ENCODE assay signal across 8 cellular contexts in the genomic region with DNA sequence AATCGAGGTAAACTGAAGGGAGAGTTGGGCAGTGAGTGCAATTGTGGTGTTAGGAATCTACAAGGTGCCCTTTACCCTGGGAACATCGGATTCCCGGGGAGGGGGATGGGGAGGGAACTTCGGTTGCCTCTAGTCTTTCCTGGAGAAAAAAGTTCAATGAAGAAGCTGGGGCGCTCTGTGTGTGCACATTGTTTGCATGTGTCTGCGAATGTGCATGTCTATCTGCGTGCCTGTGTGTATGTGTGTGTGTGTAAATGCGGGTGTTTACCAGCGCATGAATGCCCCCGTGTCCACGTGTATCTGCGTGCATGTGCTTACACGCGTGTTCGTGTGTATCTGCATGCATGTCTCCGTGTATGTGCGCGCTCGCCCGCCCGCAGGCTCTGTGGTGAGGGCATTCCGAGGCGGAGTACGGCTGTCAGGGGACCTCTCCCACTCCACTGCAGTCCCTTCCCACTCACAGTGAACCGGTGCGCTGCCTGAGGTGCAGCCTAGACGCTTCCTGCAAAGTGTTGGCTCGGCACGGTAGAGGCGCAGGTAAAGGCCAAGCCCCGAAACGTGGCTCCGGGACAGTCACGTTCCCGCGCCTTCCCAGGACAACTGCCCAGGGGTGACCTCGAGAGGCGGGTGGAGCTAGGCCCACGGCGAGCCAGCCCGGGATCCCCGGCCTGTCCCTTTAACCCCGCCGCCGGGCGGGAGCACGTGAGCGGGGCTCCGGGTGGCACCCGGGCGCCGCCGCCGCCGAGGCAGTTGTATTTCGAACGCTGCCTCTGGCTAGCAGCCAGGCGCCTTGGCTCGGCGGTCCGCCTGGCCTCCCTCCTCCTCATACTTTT. TPM values are rescaled to one million over a fixed set of nuclear protein-coding genes. Genes with fewer than 3 reads are reported as not detected.
DNase-seq lines count a peak whose midpoint lies in the region; ATAC-seq and TF ChIP-seq lines count a peak whose summit lies in the region.

No MANE protein-coding gene starts in this region.

- no peak overlapping the region for H2AFZ ChIP-seq in SK-N-SH (ENCODE audit: low read depth)

- H3K27me3 ChIP-seq in AG04450 (ENCODE audit: control insufficient read depth, insufficient read depth, low read length) (no peaks in the 10 kb centered on the region), SK-N-SH (ENCODE audit: insufficient read depth) (no peaks in the 10 kb centered on the region), mucosa of stomach (ENCODE audit: control insufficient read depth, insufficient read depth, low read length) (peaks cover 22% of the 10 kb centered on the region)

- peaks cover 60% of the 10 kb centered on the region for H3F3A ChIP-seq in SK-N-SH (replicated peaks; ENCODE audit: insufficient read depth)

- DNase-seq in AG04450 (ENCODE audit: low read depth, low spot score) (no peak), GM13976 (ENCODE audit: low spot score) (peak; percentile 63), SK-N-SH (peak; percentile 41), epithelial cell of prostate (ENCODE audit: low read depth, low spot score) (no peak), SIG-M5 treated with dmso at 0.1 percent for 504 hours (lab: John Stamatoyannopoulos, UW; ENCODE audit: unreplicated experiment) (no peak), DMS153 treated with DMSO at 0.1 percent for 48 hours (lab: John Stamatoyannopoulos, UW; ENCODE audit: unreplicated experiment) (no peak)

- in situ Hi-C loops in GM13976 (cut with MboI; ENCODE audit: low sequenced_read_pairs, unreplicated experiment), result no loop called here

- 2% methylated on average over 32 of the region's 61 CpGs for WGBS in SK-N-SH (ENCODE audit: low lambda C conversion rate)

- H3K27ac ChIP-seq in AG04450 (ENCODE audit: low read depth, low read length) (peak overlapping the region; percentile 91), SK-N-SH (ENCODE audit: low read depth in 2 of 2, low read length in 1 of 2) (peak overlapping the region; percentile 91 to 95), epithelial cell of prostate (peak overlapping the region; percentile 99)

- no peaks in the 10 kb centered on the region; the same call in 1 of the 2 replicates for H3K9me3 ChIP-seq in AG04450 (ENCODE audit: control insufficient read depth, insufficient read depth, low read length)
- H3K9me3 ChIP-seq in SK-N-SH, result no peaks in the 10 kb centered on the region
- no peaks in the 10 kb centered on the region for H3K9me3 ChIP-seq in mucosa of stomach (ENCODE audit: control insufficient read depth, low read length)

- TF ChIP-seq CTCF in AG04450 (IDR thresholded peaks at IDR 0.05; ENCODE audit: low read depth, low read length) (no peak), GM13976 (IDR thresholded peaks at IDR 0.05; ENCODE audit: borderline replicate concordance, control extremely low read depth, extremely low read depth, insufficient read depth, missing control alignments) (no peak), SK-N-SH (IDR thresholded peaks at IDR 0.05) (no peak)

- peaks cover 77% of the 10 kb centered on the region for H3K79me2 ChIP-seq in SK-N-SH (ENCODE audit: insufficient read depth)

- TF ChIP-seq EP300 in SK-N-SH (IDR thresholded peaks at IDR 0.05; ENCODE audit: borderline replicate concordance in 1 of 2, low read depth in 1 of 2, low read length in 1 of 2), result peak in 1 of 2 experiments; percentile 78; a peak in 2 of 4 replicates

- H3K4me3 ChIP-seq in AG04450 (ENCODE audit: low read depth, low read length) (peak overlapping the region; percentile 69), SK-N-SH (ENCODE audit: low read depth in 2 of 2, low read length in 1 of 2) (peak overlapping the region; percentile 72 to 83; a peak in 3 of 4 replicates), mucosa of stomach (ENCODE audit: low read length) (peak overlapping the region; percentile 56)

- peaks cover 10 to 24% of the 10 kb centered on the region in 2 experiments for H3K36me3 ChIP-seq in SK-N-SH (replicated peaks in 1 of 2; ENCODE audit: control insufficient read depth in 1 of 2, insufficient read depth in 2 of 2, low read length in 1 of 2)
- H3K36me3 ChIP-seq in mucosa of stomach (ENCODE audit: control insufficient read depth, insufficient read depth, low read length), result no peaks in the 10 kb centered on the region

- H3K4me2 ChIP-seq in SK-N-SH, result peak overlapping the region; percentile 87

- H3K4me1 ChIP-seq in SK-N-SH (ENCODE audit: control insufficient read depth in 1 of 2, insufficient read depth in 2 of 2, low read depth in 1 of 2, low read length in 1 of 2) (peaks cover 0 to 8% of the 10 kb centered on the region in 2 experiments; a peak in 1 of 4 replicates), mucosa of stomach (ENCODE audit: control insufficient read depth, insufficient read depth, low read length) (peaks cover 21% of the 10 kb centered on the region)

- CTCF ChIA-PET in AG04450 (lab: Charles Lee), result interaction anchor here (1.0 kb wide), 1 partner anchor 267 kb away, joined by 3 read pairs; no protein-coding TSS in a partner anchor
- CTCF ChIA-PET in SK-N-SH (lab: Yijun Ruan, JAX), result no interaction called here

- POLR2A ChIA-PET in AG04450 (lab: Yijun Ruan, JAX), result interaction anchor here (0.7 to 2.1 kb wide), 6 partner anchors 81 to 496 kb away, joined by 3 to 11 read pairs (median 6); no protein-coding TSS in a partner anchor
- POLR2A ChIA-PET in SK-N-SH (lab: Yijun Ruan, JAX), result no interaction called here

- H4K20me1 ChIP-seq in SK-N-SH (ENCODE audit: insufficient read depth), result no peaks in the 10 kb centered on the region

- H3K9ac ChIP-seq in SK-N-SH (peak overlapping the region; percentile 100), mucosa of stomach (ENCODE audit: low read length) (peak overlapping the region; percentile 67)

- ATAC-seq in HG03520 (IDR thresholded peaks at IDR 0.05; ENCODE audit: unreplicated experiment), result no peak

- TF ChIP-seq RAD21 in SK-N-SH (IDR thresholded peaks at IDR 0.05; ENCODE audit: low read length), result no peak

- H3K9me2 ChIP-seq in SK-N-SH, result no peaks in the 10 kb centered on the region

TF ChIP-seq in SK-N-SH, 30 proteins besides CTCF, POLR2A, EP300 and RAD21 (continues in another document):
- TF ChIP-seq MEF2A (IDR thresholded peaks at IDR 0.05; ENCODE audit: borderline replicate concordance, low read depth), result peak; percentile 32; the same call in 1 of the 2 replicates
- no peak for TF ChIP-seq FOSL2 (IDR thresholded peaks at IDR 0.05; ENCODE audit: borderline replicate concordance, low read depth)
- no peak; the same call in 1 of the 2 replicates for TF ChIP-seq TCF12 (IDR thresholded peaks at IDR 0.05)
- no peak for TF ChIP-seq SMC3 (IDR thresholded peaks at IDR 0.05; ENCODE audit: low read depth, low read length)
- TF ChIP-seq IRF3 (IDR thresholded peaks at IDR 0.05; ENCODE audit: low read depth, low read length), result no peak
- no peak for TF ChIP-seq RFX5 (IDR thresholded peaks at IDR 0.05; ENCODE audit: low read length)
- TF ChIP-seq CHD2 (IDR thresholded peaks at IDR 0.05; ENCODE audit: low read length, partially characterized antibody), result no peak
- peak; percentile 87 for TF ChIP-seq NFIC (IDR thresholded peaks at IDR 0.05; ENCODE audit: borderline replicate concordance)
- no peak for TF ChIP-seq USF2 (IDR thresholded peaks at IDR 0.05; ENCODE audit: borderline replicate concordance, low read depth, low read length)
- TF ChIP-seq USF1 (IDR thresholded peaks at IDR 0.05; ENCODE audit: borderline replicate concordance, low read depth), result peak; percentile 74
- 0 out of 2 replicates have a peak, but pooled peaks have one; percentile 34 for TF ChIP-seq TEAD4 (IDR thresholded peaks at IDR 0.05; ENCODE audit: borderline replicate concordance, insufficient read depth)
- peak; percentile 70 for TF ChIP-seq RXRA (IDR thresholded peaks at IDR 0.05; ENCODE audit: borderline replicate concordance, low read depth)
- TF ChIP-seq FOXM1 (IDR thresholded peaks at IDR 0.05; ENCODE audit: low read depth), result peak; percentile 55; the same call in 1 of the 2 replicates
- TF ChIP-seq SIN3A (IDR thresholded peaks at IDR 0.05; ENCODE audit: borderline replicate concordance, low read depth, low read length), result peak; percentile 44; the same call in 1 of the 2 replicates
- TF ChIP-seq NRF1 (IDR thresholded peaks at IDR 0.05; ENCODE audit: low read depth, low read length), result no peak
- TF ChIP-seq GATA2 (CRISPR knock-in tag; IDR thresholded peaks at IDR 0.05), result no peak
- no peak for TF ChIP-seq FOXJ3 (CRISPR knock-in tag; IDR thresholded peaks at IDR 0.05)
- no peak for TF ChIP-seq YY1 (IDR thresholded peaks at IDR 0.05; ENCODE audit: low read depth)
- TF ChIP-seq EZH2phosphoT487 (IDR thresholded peaks at IDR 0.05; ENCODE audit: borderline replicate concordance, low read depth), result no peak

RNA-seq across cellular contexts. Expression of gene HMGA2, which starts 0.6 kb away (rescaled TPM):
- polyA plus RNA-seq in AG04450 (2011; rRNA removed), result 81.6 and 99.2 TPM in 2 replicates
- 54.5 and 76.0 TPM in 2 replicates for polyA minus RNA-seq in AG04450 (2011; rRNA and poly(A)+ RNA removed)
- 48.0 and 57.0 TPM in 2 replicates for polyA plus RNA-seq in SK-N-SH (2012; rRNA removed)
- polyA plus RNA-seq in SK-N-SH (2012; cell fraction: cytosol; rRNA removed), result 45.5 and 51.2 TPM in 2 replicates
- 98.5 and 146 TPM in 2 replicates for polyA plus RNA-seq in SK-N-SH (2012; cell fraction: nucleus; rRNA removed)

Comparison
In these comparisons a context has a peak if more than half of its experiments do, and no peak if none do; other contexts are left out.
1. DNase-seq: peak in GM13976 (single experiment) and SK-N-SH (single experiment); none in AG04450 (single experiment), epithelial cell of prostate (single experiment), SIG-M5 treated with dmso at 0.1 percent for 504 hours (single experiment) and DMS153 treated with DMSO at 0.1 percent for 48 hours (single experiment).
2. Peak in every context shown above with its lines, with median percentiles within 50 percentile points of each other: H3K27ac ChIP-seq and H3K4me3 ChIP-seq.